In the genomic region with DNA sequence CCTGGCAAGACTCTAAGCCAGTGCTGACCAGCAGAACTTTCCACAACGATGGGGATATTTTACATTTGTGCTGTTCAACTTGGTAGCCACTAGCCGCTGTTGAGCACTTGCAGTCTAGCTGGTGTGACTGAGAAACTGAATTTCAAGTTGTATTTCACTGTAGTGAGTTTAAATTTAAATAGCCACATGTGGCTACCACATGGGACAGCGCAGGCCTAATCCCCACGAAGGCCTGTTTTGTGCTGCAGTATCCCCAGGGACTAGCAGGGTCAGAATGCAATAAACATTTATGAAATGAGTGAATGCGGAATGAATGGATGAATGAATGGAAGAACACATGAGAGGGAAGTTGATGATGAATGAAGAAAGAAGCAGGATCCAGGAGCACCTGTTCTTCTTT, we compare ENCODE assay signal across 22 cellular contexts.
"Had no signal": no experiment of that assay in that cellular context is flagged by ENCODE, and none has a peak within 500 bp of the region (broad histone marks: within the 10 kb centered on the region; RNA-seq: fewer than 3 reads in every experiment).

No MANE protein-coding gene starts in this region.

- H3K27me3 Mint-ChIP-seq: activated CD4-positive, alpha-beta T cell treated with anti-CD3 and anti-CD28 coated beads for 36 hours; brain; dendritic cell treated with granulocyte-macrophage colony-stimulating factor and Interleukin-4, amounts not matched to agents 40 ng/mL and 50 ng/mL, for 4 days; naive thymus-derived CD4-positive, alpha-beta T cell had no signal

- H3K9me3 Mint-ChIP-seq: activated T-cell treated with anti-CD3 and anti-CD28 coated beads, Interleukin-2, amount 50 U/mL, for 72 hours; brain; dendritic cell treated with granulocyte-macrophage colony-stimulating factor and Interleukin-4, amounts not matched to agents 40 ng/mL and 50 ng/mL, for 4 days; stimulated activated naive B cell treated with anti-CD40 and anti-IgM and Interleukin-4, amounts not matched to agents 10 μg/mL and 1 μg/mL and 100 μg/mL, for 72 hours; T-helper 2 cell treated with Interferon-gamma antibody and Interleukin-4, amounts not matched to agents 5 μg/mL and 100 μg/mL, for 36 hours had no signal

- H3K4me1 Mint-ChIP-seq: stimulated activated naive B cell treated with anti-CD40 and anti-IgM and Interleukin-4, amounts not matched to agents 10 μg/mL and 1 μg/mL and 100 μg/mL, for 72 hours had no signal

- H3K4me3 Mint-ChIP-seq: activated CD4-positive, alpha-beta T cell treated with anti-CD3 and anti-CD28 coated beads for 36 hours; activated T-cell treated with anti-CD3 and anti-CD28 coated beads, Interleukin-2, amount 50 U/mL, for 72 hours; brain; dendritic cell treated with granulocyte-macrophage colony-stimulating factor and Interleukin-4, amounts not matched to agents 40 ng/mL and 50 ng/mL, for 4 days; naive thymus-derived CD4-positive, alpha-beta T cell; stimulated activated naive B cell treated with anti-CD40 and anti-IgM and Interleukin-4, amounts not matched to agents 10 μg/mL and 1 μg/mL and 100 μg/mL, for 72 hours; T-helper 2 cell treated with Interferon-gamma antibody and Interleukin-4, amounts not matched to agents 5 μg/mL and 100 μg/mL, for 36 hours had no signal

- ATAC-seq: activated CD4-positive, alpha-beta T cell treated with anti-CD3 and anti-CD28 coated beads for 36 hours; activated T-cell treated with anti-CD3 and anti-CD28 coated beads, Interleukin-2, amount 50 U/mL, for 72 hours; left lung; naive thymus-derived CD4-positive, alpha-beta T cell; SK-N-SH treated with all-trans-retinoic acid at 6 μM for 48 hours; stimulated activated naive B cell treated with anti-CD40 and anti-IgM and Interleukin-4, amounts not matched to agents 10 μg/mL and 1 μg/mL and 100 μg/mL, for 72 hours had no signal

- H3K36me3 Mint-ChIP-seq: brain; stimulated activated naive B cell treated with anti-CD40 and anti-IgM and Interleukin-4, amounts not matched to agents 10 μg/mL and 1 μg/mL and 100 μg/mL, for 72 hours had no signal

- DNase-seq: activated CD4-positive, alpha-beta T cell treated with anti-CD3 and anti-CD28 coated beads for 36 hours; activated CD4-positive, alpha-beta T cell treated with anti-CD3 and anti-CD28 coated beads, Interleukin-2, amount 50 U/mL, for 48 hours; activated effector memory CD4-positive, alpha-beta T cell treated with anti-CD3 and anti-CD28 coated beads, Interleukin-2, amount 50 U/mL, for 16 hours; activated naive CD4-positive, alpha-beta T cell treated with anti-CD3 and anti-CD28 coated beads, Interleukin-2, amount 50 U/mL, for 16 hours; activated T-cell treated with anti-CD3 and anti-CD28 coated beads, Interleukin-2, amount 50 U/mL, for 72 hours; aorta; effector CD8-positive, alpha-beta T cell; left lung; naive thymus-derived CD4-positive, alpha-beta T cell; retina; sigmoid colon; stimulated activated CD4-positive, alpha-beta T cell treated with anti-CD3 and anti-CD28 coated beads, Interleukin-15, amount 100 ng/mL, for 24 hours; stimulated activated naive B cell treated with anti-CD40 and anti-IgM and Interleukin-4, amounts not matched to agents 10 μg/mL and 1 μg/mL and 100 μg/mL, for 72 hours; testis; upper lobe of left lung had no signal

- H3K27ac Mint-ChIP-seq: activated CD4-positive, alpha-beta T cell treated with anti-CD3 and anti-CD28 coated beads for 36 hours; activated T-cell treated with anti-CD3 and anti-CD28 coated beads, Interleukin-2, amount 50 U/mL, for 72 hours; brain; progenitor cell of endocrine pancreas; stimulated activated naive B cell treated with anti-CD40 and anti-IgM and Interleukin-4, amounts not matched to agents 10 μg/mL and 1 μg/mL and 100 μg/mL, for 72 hours; T-helper 2 cell treated with Interferon-gamma antibody and Interleukin-4, amounts not matched to agents 5 μg/mL and 100 μg/mL, for 36 hours had no signal

- H3K4me3 ChIP-seq: left lung, lung, sigmoid colon, smooth muscle cell, testis, upper lobe of left lung had no signal
